23 cellular contexts compared by ENCODE assay signal in genomic region chr7:45645141-45645969, GRCh38.
"Had no signal": no experiment of that assay in that cellular context is flagged by ENCODE, and none has a peak within 500 bp of the region (broad histone marks: within the 10 kb centered on the region; RNA-seq: fewer than 3 reads in every experiment).

No MANE protein-coding gene starts in this region.

- H3K27ac ChIP-seq: brain microvascular endothelial cell had no signal

- H3K27me3 Mint-ChIP-seq: activated CD4-positive, alpha-beta T cell treated with anti-CD3 and anti-CD28 coated beads, Interleukin-2, amount 10 ng/mL, durations not matched to agents 7 days and 5 days; activated naive CD4-positive, alpha-beta T cell treated with anti-CD3 and anti-CD28 coated beads, Interleukin-2, amount 10 ng/mL, durations not matched to agents 7 days and 5 days had no signal

- H3K4me3 Mint-ChIP-seq: activated CD4-positive, alpha-beta T cell treated with anti-CD3 and anti-CD28 coated beads, Interleukin-2, amount 10 ng/mL, durations not matched to agents 7 days and 5 days; activated CD8-positive, alpha-beta T cell treated with anti-CD3 and anti-CD28 coated beads for 36 hours; activated naive CD4-positive, alpha-beta T cell treated with anti-CD3 and anti-CD28 coated beads, Interleukin-2, amount 10 ng/mL, durations not matched to agents 7 days and 5 days; activated naive CD8-positive, alpha-beta T cell treated with anti-CD3 and anti-CD28 coated beads for 36 hours; activated T-cell treated with anti-CD3 and anti-CD28 coated beads, Interleukin-2, amount 50 U/mL, for 72 hours; T-helper 17 cell had no signal

- ATAC-seq: activated CD8-positive, alpha-beta T cell treated with anti-CD3 and anti-CD28 coated beads for 36 hours; activated T-cell treated with anti-CD3 and anti-CD28 coated beads, Interleukin-2, amount 50 U/mL, for 72 hours; T-helper 17 cell had no signal

- H3K9me3 Mint-ChIP-seq: activated CD4-positive, alpha-beta T cell treated with anti-CD3 and anti-CD28 coated beads, Interleukin-2, amount 10 ng/mL, durations not matched to agents 7 days and 5 days; activated CD8-positive, alpha-beta T cell treated with anti-CD3 and anti-CD28 coated beads for 36 hours; activated naive CD4-positive, alpha-beta T cell treated with anti-CD3 and anti-CD28 coated beads, Interleukin-2, amount 10 ng/mL, durations not matched to agents 7 days and 5 days; activated naive CD8-positive, alpha-beta T cell treated with anti-CD3 and anti-CD28 coated beads for 36 hours; activated T-cell treated with anti-CD3 and anti-CD28 coated beads, Interleukin-2, amount 50 U/mL, for 72 hours; activated T-helper 2 cell treated with anti-CD3 and anti-CD28 coated beads, Interferon-gamma antibody, Interleukin-2, Interleukin-4, amounts not matched to agents 10 μg/mL and 5 μg/mL and 100 μg/mL, durations not matched to agents 14 hours and 24 hours and 36 hours had no signal

- DNase-seq: activated CD4-positive, alpha-beta T cell treated with anti-CD3 and anti-CD28 coated beads, Interleukin-2, amount 10 ng/mL, durations not matched to agents 7 days and 5 days; activated CD4-positive, CD25-positive, alpha-beta regulatory T cell; activated CD8-positive, alpha-beta T cell treated with anti-CD3 and anti-CD28 coated beads for 36 hours; activated gamma-delta T cell treated with Interleukin-2 at 50 U/mL for 16 hours; activated naive CD4-positive, alpha-beta T cell treated with anti-CD3 and anti-CD28 coated beads, Interleukin-2, amount 10 ng/mL, durations not matched to agents 7 days and 5 days; activated naive CD8-positive, alpha-beta T cell treated with anti-CD3 and anti-CD28 coated beads for 36 hours; activated T-cell treated with anti-CD3 and anti-CD28 coated beads for 4 hours; activated T-cell treated with anti-CD3 and anti-CD28 coated beads, Interleukin-2, amount 50 U/mL, for 72 hours; brain microvascular endothelial cell; IMR-90; Kasumi-1; KBM-7; NCI-H1105 treated with DMSO at 0.1 percent for 48 hours; NCI-H1436 treated with DMSO at 0.1 percent for 48 hours; NCI-H187; NCI-H2081; NCI-H510A treated with DMSO at 0.1 percent for 48 hours; NCI-H69; NK-92 treated with Interleukin-12 subunit alpha and Interleukin-12 subunit beta, amount 100 ng/mL, for 24 hours; SHP77 treated with DMSO at 0.1 percent for 48 hours; T-helper 17 cell; T1000 had no signal

- H3K27me3 ChIP-seq: brain microvascular endothelial cell had no signal

- H3K36me3 Mint-ChIP-seq: activated naive CD4-positive, alpha-beta T cell treated with anti-CD3 and anti-CD28 coated beads, Interleukin-2, amount 10 ng/mL, durations not matched to agents 7 days and 5 days; activated naive CD8-positive, alpha-beta T cell treated with anti-CD3 and anti-CD28 coated beads for 36 hours had no signal

- H3K36me3 ChIP-seq: brain microvascular endothelial cell had no signal

- H3K4me1 Mint-ChIP-seq: activated naive CD4-positive, alpha-beta T cell treated with anti-CD3 and anti-CD28 coated beads, Interleukin-2, amount 10 ng/mL, durations not matched to agents 7 days and 5 days; activated naive CD8-positive, alpha-beta T cell treated with anti-CD3 and anti-CD28 coated beads for 36 hours had no signal

- H3K27ac Mint-ChIP-seq: activated CD4-positive, alpha-beta T cell treated with anti-CD3 and anti-CD28 coated beads, Interleukin-2, amount 10 ng/mL, durations not matched to agents 7 days and 5 days; activated CD8-positive, alpha-beta T cell treated with anti-CD3 and anti-CD28 coated beads for 36 hours; activated naive CD4-positive, alpha-beta T cell treated with anti-CD3 and anti-CD28 coated beads, Interleukin-2, amount 10 ng/mL, durations not matched to agents 7 days and 5 days; activated naive CD8-positive, alpha-beta T cell treated with anti-CD3 and anti-CD28 coated beads for 36 hours; activated T-cell treated with anti-CD3 and anti-CD28 coated beads, Interleukin-2, amount 50 U/mL, for 72 hours; activated T-helper 2 cell treated with anti-CD3 and anti-CD28 coated beads, Interferon-gamma antibody, Interleukin-2, Interleukin-4, amounts not matched to agents 10 μg/mL and 5 μg/mL and 100 μg/mL, durations not matched to agents 14 hours and 24 hours and 36 hours; T-helper 17 cell had no signal
